Comparison of ENCODE assay signal across 21 cellular contexts in genomic region chr10:50982989-50983388, GRCh38.
"Had no signal": no experiment of that assay in that cellular context is flagged by ENCODE, and none has a peak within 500 bp of the region (broad histone marks: within the 10 kb centered on the region; RNA-seq: fewer than 3 reads in every experiment).

No MANE protein-coding gene starts in this region.

- H3K27me3 Mint-ChIP-seq: dendritic cell treated with granulocyte-macrophage colony-stimulating factor and Interleukin-4, amounts not matched to agents 40 ng/mL and 50 ng/mL, for 4 days had no signal

- H3K4me1 Mint-ChIP-seq: natural killer cell; stimulated activated memory B cell treated with anti-CD40 and anti-IgM and Interleukin-4, amounts not matched to agents 10 μg/mL and 1 μg/mL and 100 μg/mL, for 72 hours had no signal

- DNase-seq: cerebellar nuclear complex; effector memory CD8-positive, alpha-beta T cell; esophagus squamous epithelium; foreskin melanocyte; head of caudate nucleus; mammary epithelial cell; natural killer cell; nucleus accumbens; pancreas; right cardiac atrium; stimulated activated CD4-positive, alpha-beta T cell treated with anti-CD3 and anti-CD28 coated beads, Interleukin-4, amount 100 ng/mL, for 1 hour; upper lobe of right lung had no signal

- H3K27me3 ChIP-seq: esophagus squamous epithelium, hepatocyte, pancreas, tibial nerve, upper lobe of right lung had no signal

- H3K4me3 Mint-ChIP-seq: dendritic cell treated with granulocyte-macrophage colony-stimulating factor and Interleukin-4, amounts not matched to agents 40 ng/mL and 50 ng/mL, for 4 days; effector memory CD8-positive, alpha-beta T cell; natural killer cell; neural crest cell; stimulated activated memory B cell treated with anti-CD40 and anti-IgM and Interleukin-4, amounts not matched to agents 10 μg/mL and 1 μg/mL and 100 μg/mL, for 72 hours; stimulated activated naive CD8-positive, alpha-beta T cell treated with anti-CD3 and anti-CD28 coated beads, Interleukin-15, Interleukin-2, amounts not matched to agents 100 ng/mL and 50 ng/mL, for 24 hours had no signal

- H2AFZ ChIP-seq: hepatocyte had no signal

- H3K9me3 ChIP-seq: esophagus squamous epithelium, pancreas, tibial nerve, upper lobe of right lung had no signal

- FAIRE-seq: colon, pancreas had no signal

- H3K4me3 ChIP-seq: esophagus squamous epithelium, hepatocyte, pancreas, tibial nerve, upper lobe of right lung had no signal

- H3K27ac Mint-ChIP-seq: dendritic cell treated with granulocyte-macrophage colony-stimulating factor and Interleukin-4, amounts not matched to agents 40 ng/mL and 50 ng/mL, for 4 days; effector memory CD8-positive, alpha-beta T cell; natural killer cell; progenitor cell of endocrine pancreas; stimulated activated memory B cell treated with anti-CD40 and anti-IgM and Interleukin-4, amounts not matched to agents 10 μg/mL and 1 μg/mL and 100 μg/mL, for 72 hours; stimulated activated naive CD8-positive, alpha-beta T cell treated with anti-CD3 and anti-CD28 coated beads, Interleukin-15, Interleukin-2, amounts not matched to agents 100 ng/mL and 50 ng/mL, for 24 hours had no signal

- H3K36me3 ChIP-seq: esophagus squamous epithelium, pancreas, tibial nerve, upper lobe of right lung had no signal

- H3K9me3 Mint-ChIP-seq: dendritic cell treated with granulocyte-macrophage colony-stimulating factor and Interleukin-4, amounts not matched to agents 40 ng/mL and 50 ng/mL, for 4 days; effector memory CD8-positive, alpha-beta T cell; natural killer cell; neural crest cell; stimulated activated memory B cell treated with anti-CD40 and anti-IgM and Interleukin-4, amounts not matched to agents 10 μg/mL and 1 μg/mL and 100 μg/mL, for 72 hours; stimulated activated naive CD8-positive, alpha-beta T cell treated with anti-CD3 and anti-CD28 coated beads, Interleukin-15, Interleukin-2, amounts not matched to agents 100 ng/mL and 50 ng/mL, for 24 hours had no signal

- H3K27ac ChIP-seq: esophagus squamous epithelium, hepatocyte, pancreas, tibial nerve, upper lobe of right lung had no signal

- H3K36me3 Mint-ChIP-seq: natural killer cell; stimulated activated memory B cell treated with anti-CD40 and anti-IgM and Interleukin-4, amounts not matched to agents 10 μg/mL and 1 μg/mL and 100 μg/mL, for 72 hours had no signal

- ATAC-seq: effector memory CD8-positive, alpha-beta T cell; left lobe of liver; natural killer cell; pancreas; right cardiac atrium; upper lobe of right lung had no signal

- H3K79me2 ChIP-seq: hepatocyte had no signal

- H3K4me1 ChIP-seq: esophagus squamous epithelium, pancreas, tibial nerve, upper lobe of right lung had no signal

- H3K4me2 ChIP-seq: hepatocyte had no signal
